In the genomic region with DNA sequence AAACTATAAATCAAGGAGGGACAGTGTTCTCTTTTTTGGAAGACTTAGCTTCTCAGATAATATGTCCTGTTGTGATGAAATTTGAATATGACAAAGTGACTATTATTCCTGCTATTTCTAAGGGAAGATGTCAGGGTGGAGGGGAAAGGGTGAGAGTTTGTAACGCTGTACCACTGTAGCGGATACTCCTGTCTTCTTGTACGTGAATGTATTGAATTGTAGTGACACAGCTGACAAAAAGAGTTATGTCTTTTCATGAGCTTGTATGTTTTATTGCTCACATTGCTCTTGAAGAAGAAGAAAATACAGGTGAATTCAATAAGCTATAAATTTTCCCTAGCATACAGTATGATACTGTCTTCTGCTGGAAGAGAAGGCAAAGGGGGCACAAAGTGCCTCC, we compare ENCODE assay signal across 37 cellular contexts.
A peak's percentile ranks its signal among the peaks of the same experiment; 100 is the strongest.
DNase-seq lines count a peak whose midpoint lies in the region; ATAC-seq, FAIRE-seq and TF ChIP-seq lines count a peak whose summit lies in the region.
"Had no signal": no experiment of that assay in that cellular context is flagged by ENCODE, and none has a peak within 500 bp of the region (broad histone marks: within the 10 kb centered on the region; RNA-seq: fewer than 3 reads in every experiment).

No MANE protein-coding gene starts in this region.

- no peak overlapping the region for H2BK20ac ChIP-seq in H1 (ENCODE audit: low read length)

- intact Hi-C loops in mammary epithelial cell (cut with micrococcal nuclease) = no loop called here
- intact Hi-C loops in breast epithelium (cut with DNase I; ENCODE audit: low total_unique reads) = no loop called here

- H3K9me3 ChIP-seq in mammary epithelial cell (replicated peaks; ENCODE audit: insufficient read depth, low read length) = no peaks in the 10 kb centered on the region
- no peaks in the 10 kb centered on the region for H3K9me3 ChIP-seq in breast epithelium
- no peaks in the 10 kb centered on the region for H3K9me3 ChIP-seq in H1 (ENCODE audit: insufficient read depth in 2 of 2, low read depth in 1 of 2, low read length in 1 of 2)
- no peaks in the 10 kb centered on the region for H3K9me3 ChIP-seq in neural cell (ENCODE audit: low read length)
- H3K9me3 ChIP-seq in neural progenitor cell (ENCODE audit: low read depth) = no peaks in the 10 kb centered on the region
- H3K9me3 ChIP-seq: A549; BE2C; BLaER1; BLaER1 treated with 17β-estradiol and CSF1 and Interleukin-3, amounts not matched to agents 10 nM and 100 nM; Caco-2 had no signal

- no peak overlapping the region for H3K23ac ChIP-seq in H1 (ENCODE audit: insufficient read length)

- no peak overlapping the region for H3K18ac ChIP-seq in H1 (ENCODE audit: extremely low read depth, low read length)

- H3K4me2 ChIP-seq in mammary epithelial cell (ENCODE audit: insufficient read depth, low read depth, low read length) (peak overlapping the region; percentile 30), H1 (ENCODE audit: insufficient read depth in 1 of 2, low read depth in 2 of 2, low read length in 2 of 2) (no peak overlapping the region), neural cell (ENCODE audit: low read length) (peak overlapping the region; percentile 35), neural progenitor cell (no peak overlapping the region)
- H3K4me2 ChIP-seq: A549; BLaER1; BLaER1 treated with 17β-estradiol and CSF1 and Interleukin-3, amounts not matched to agents 10 nM and 100 nM had no signal

- TF ChIP-seq CTCF in mammary epithelial cell (conservative IDR thresholded peaks at IDR 0.05 in 1 of 2, IDR thresholded peaks at IDR 0.05 in 1 of 2; ENCODE audit: extremely low read depth in 1 of 2, insufficient read depth in 1 of 2, low read depth in 1 of 2, low read length in 2 of 2) = no peak
- no peak for TF ChIP-seq CTCF in breast epithelium (IDR thresholded peaks at IDR 0.05)
- no peak for TF ChIP-seq CTCF in H1 (IDR thresholded peaks at IDR 0.05; ENCODE audit: control extremely low read depth in 1 of 3, insufficient read depth in 1 of 3, low read depth in 1 of 3, low read length in 3 of 3)
- TF ChIP-seq CTCF in neural cell (IDR thresholded peaks at IDR 0.05; ENCODE audit: poor library complexity, severe bottlenecking) = no peak
- TF ChIP-seq CTCF in neural progenitor cell (IDR thresholded peaks at IDR 0.05) = no peak

- no peak overlapping the region for H2AK5ac ChIP-seq in H1 (ENCODE audit: low read depth, low read length)

- H3K23me2 ChIP-seq in H1 (ENCODE audit: low read depth, low read length) = no peaks in the 10 kb centered on the region

- no peak for TF ChIP-seq RAD21 in H1 (IDR thresholded peaks at IDR 0.05 in 1 of 2, conservative IDR thresholded peaks at IDR 0.05 in 1 of 2; ENCODE audit: low read depth in 2 of 2, low read length in 2 of 2)
- no peak for TF ChIP-seq RAD21 in neural cell (conservative IDR thresholded peaks at IDR 0.05)

- no peak overlapping the region for H2BK12ac ChIP-seq in H1 (ENCODE audit: low read depth, low read length)

- H3K4ac ChIP-seq in H1 (replicated peaks; ENCODE audit: insufficient read length, low read depth, low read length) = no peak overlapping the region

- H3F3A ChIP-seq in neural cell (ENCODE audit: insufficient read depth, low read length, poor library complexity, severe bottlenecking) (no peaks in the 10 kb centered on the region), neural progenitor cell (ENCODE audit: low read depth) (no peaks in the 10 kb centered on the region)

- FAIRE-seq in H1 (lab: Jason Lieb, UNC) = no peak
- FAIRE-seq: A204.1, A549, D721Med had no signal

- WGBS in mammary epithelial cell (ENCODE audit: low coverage, missing lambda C conversion rate) = 39% methylated on average over 3 of the region's 3 CpGs
- WGBS in H1 (ENCODE audit: extremely low coverage in 1 of 2, insufficient coverage in 1 of 2, insufficient read length in 1 of 2, insufficient replicate concordance in 2 of 2, low coverage in 1 of 2, low lambda C conversion rate in 2 of 2, missing lambda C conversion rate in 1 of 2), 2 experiments = 91% methylated on average over 3 of the region's 3 CpGs; no CpG with 5 or more reads in 1 of the 2 experiments

- H3K27ac Mint-ChIP-seq in neural progenitor cell = peak overlapping the region; percentile 87
- H3K27ac Mint-ChIP-seq: B cell; CD14-positive monocyte; CD4-positive, alpha-beta memory T cell; CD4-positive, alpha-beta T cell; CD4-positive, CD25-positive, alpha-beta regulatory T cell; CD8-positive, alpha-beta memory T cell; CD8-positive, alpha-beta T cell had no signal

- H2BK15ac ChIP-seq in H1 (ENCODE audit: low read length) = no peak overlapping the region

- peak overlapping the region in 1 of 3 experiments; percentile 9 for H3K4me3 ChIP-seq in mammary epithelial cell (replicated peaks in 1 of 3; ENCODE audit: insufficient read depth in 1 of 3, low read depth in 2 of 3, low read length in 3 of 3)
- no peak overlapping the region for H3K4me3 ChIP-seq in breast epithelium
- H3K4me3 ChIP-seq in H1 (ENCODE audit: extremely low read depth in 1 of 4, insufficient read depth in 2 of 4, low read depth in 3 of 4, low read length in 4 of 4) = no peak overlapping the region
- H3K4me3 ChIP-seq in neural cell (ENCODE audit: low read length) = no peak overlapping the region
- no peak overlapping the region for H3K4me3 ChIP-seq in neural progenitor cell
- H3K4me3 ChIP-seq: A549; BLaER1; BLaER1 treated with 17β-estradiol and CSF1 and Interleukin-3, amounts not matched to agents 10 nM and 100 nM had no signal

- DNase-seq in mammary epithelial cell (no peak), breast epithelium (ENCODE audit: low spot score in 2 of 2) (no peak), H1 (ENCODE audit: low read depth in 1 of 2, low spot score in 2 of 2) (no peak), neural progenitor cell (ENCODE audit: low spot score) (no peak), MV-4-11 (lab: John Stamatoyannopoulos, UW) (no peak), pons (ENCODE audit: low spot score) (no peak)
- DNase-seq: 8988T; ACHN; AML-193; BE2C; C1 segment of cervical spinal cord; Caco-2; Calu3; CD4-positive, alpha-beta memory T cell; CD4-positive, alpha-beta T cell; CD4-positive, CD25-positive, alpha-beta regulatory T cell; CD8-positive, alpha-beta memory T cell; CD8-positive, alpha-beta T cell; COR-L47; DMS 273 treated with DMSO at 0.1 percent for 48 hours; DMS153; DMS53; DMS79; DMS79 treated with DMSO at 0.1 percent for 48 hours; DND-41; EL had no signal

- no peak overlapping the region for H2BK120ac ChIP-seq in H1 (replicated peaks; ENCODE audit: low read depth, low read length)

- in situ Hi-C loops in mammary epithelial cell (cut with MboI; ENCODE audit: low sequenced_read_pairs in 2 of 2) = no loop called here

- H3K9me3 Mint-ChIP-seq in neural progenitor cell = no peaks in the 10 kb centered on the region

- H3K79me1 ChIP-seq in H1 (ENCODE audit: low read depth, low read length) = no peaks in the 10 kb centered on the region

- H3K36me3 Mint-ChIP-seq in neural progenitor cell = no peaks in the 10 kb centered on the region
- H3K36me3 Mint-ChIP-seq: CD14-positive monocyte; CD4-positive, alpha-beta memory T cell; CD4-positive, CD25-positive, alpha-beta regulatory T cell; CD8-positive, alpha-beta memory T cell; CD8-positive, alpha-beta T cell had no signal

- H3K4me1 Mint-ChIP-seq in neural progenitor cell = no peaks in the 10 kb centered on the region
- H3K4me1 Mint-ChIP-seq: B cell; CD14-positive monocyte; CD4-positive, alpha-beta memory T cell; CD4-positive, CD25-positive, alpha-beta regulatory T cell; CD8-positive, alpha-beta memory T cell had no signal

- H4K8ac ChIP-seq in H1 (ENCODE audit: extremely low read depth, insufficient read depth, low read length) = no peak overlapping the region

- no peaks in the 10 kb centered on the region for H3K9me2 ChIP-seq in neural cell (ENCODE audit: insufficient read depth, low read length)

- ATAC-seq in GM18907 (IDR thresholded peaks at IDR 0.05; ENCODE audit: unreplicated experiment) = no peak
- ATAC-seq: A549; CD8-positive, alpha-beta T cell had no signal

- H2AFZ ChIP-seq in mammary epithelial cell (ENCODE audit: low read depth, low read length) (peak overlapping the region; percentile 21), H1 (ENCODE audit: low read length) (peak overlapping the region; percentile 72; the same call in 1 of the 2 replicates), neural cell (ENCODE audit: low read depth, low read length) (no peak overlapping the region), neural progenitor cell (replicated peaks) (peak overlapping the region; percentile 74)

- H3K27me3 Mint-ChIP-seq in neural progenitor cell (ENCODE audit: insufficient read depth, low read depth) = no peaks in the 10 kb centered on the region
- H3K27me3 Mint-ChIP-seq: B cell; CD4-positive, alpha-beta memory T cell; CD4-positive, alpha-beta T cell; CD4-positive, CD25-positive, alpha-beta regulatory T cell; CD8-positive, alpha-beta memory T cell had no signal

- H3K36me3 ChIP-seq in mammary epithelial cell (ENCODE audit: insufficient read depth, low read length) (no peaks in the 10 kb centered on the region), breast epithelium (no peaks in the 10 kb centered on the region), H1 (ENCODE audit: control insufficient read depth in 2 of 4, insufficient read depth in 4 of 4, low read length in 3 of 4) (no peaks in the 10 kb centered on the region), neural cell (ENCODE audit: insufficient read depth, low read length) (no peaks in the 10 kb centered on the region), neural progenitor cell (no peaks in the 10 kb centered on the region)
- H3K36me3 ChIP-seq: BE2C; BLaER1; BLaER1 treated with 17β-estradiol and CSF1 and Interleukin-3, amounts not matched to agents 10 nM and 100 nM had no signal

- TF ChIP-seq EP300 in H1 (IDR thresholded peaks at IDR 0.05; ENCODE audit: borderline replicate concordance in 1 of 2, low read depth in 2 of 2, low read length in 2 of 2) (no peak), neural cell (conservative IDR thresholded peaks at IDR 0.05; ENCODE audit: poor library complexity, severe bottlenecking) (peak; percentile 73)

- CTCF ChIA-PET in mammary epithelial cell (lab: Charles Lee; ENCODE audit: low non-redundant PET) (no interaction called here), H1 (lab: Charles Lee; ENCODE audit: partially characterized antibody) (no interaction called here)

- POLR2A ChIA-PET in H1 (lab: Charles Lee; ENCODE audit: partially characterized antibody) = no interaction called here

- H4K20me1 ChIP-seq in mammary epithelial cell (ENCODE audit: insufficient read depth, low read length) (no peaks in the 10 kb centered on the region), H1 (replicated peaks in 1 of 2; ENCODE audit: control insufficient read depth in 1 of 2, insufficient read depth in 2 of 2, low read length in 2 of 2) (no peaks in the 10 kb centered on the region), neural cell (ENCODE audit: insufficient read depth) (no peaks in the 10 kb centered on the region), neural progenitor cell (ENCODE audit: low read depth) (no peaks in the 10 kb centered on the region)
- H4K20me1 ChIP-seq: BLaER1; BLaER1 treated with 17β-estradiol and CSF1 and Interleukin-3, amounts not matched to agents 10 nM and 100 nM had no signal

- H3K9ac ChIP-seq in mammary epithelial cell (ENCODE audit: insufficient read depth, low read length) (no peak overlapping the region), H1 (replicated peaks in 1 of 4; ENCODE audit: extremely low read depth in 1 of 4, low read depth in 3 of 4, low read length in 3 of 4) (no peak overlapping the region), neural cell (ENCODE audit: low read length) (no peak overlapping the region), neural progenitor cell (no peak overlapping the region)
- H3K9ac ChIP-seq: BLaER1; BLaER1 treated with 17β-estradiol and CSF1 and Interleukin-3, amounts not matched to agents 10 nM and 100 nM had no signal

- H3K56ac ChIP-seq in H1 (replicated peaks; ENCODE audit: insufficient read length, low read depth, low read length) = no peak overlapping the region

- H3K27me3 ChIP-seq in mammary epithelial cell (ENCODE audit: insufficient read depth, low read length) = no peaks in the 10 kb centered on the region
- H3K27me3 ChIP-seq in breast epithelium = no peaks in the 10 kb centered on the region
- no peaks in the 10 kb centered on the region for H3K27me3 ChIP-seq in H1 (replicated peaks in 1 of 4; ENCODE audit: control insufficient read depth in 3 of 4, extremely low read depth in 1 of 4, insufficient read depth in 3 of 4, low read length in 3 of 4)
- no peaks in the 10 kb centered on the region for H3K27me3 ChIP-seq in neural cell (ENCODE audit: insufficient read depth, low read depth, low read length)
- no peaks in the 10 kb centered on the region for H3K27me3 ChIP-seq in neural progenitor cell
- H3K27me3 ChIP-seq: BE2C; BLaER1; BLaER1 treated with 17β-estradiol and CSF1 and Interleukin-3, amounts not matched to agents 10 nM and 100 nM had no signal

- no peak overlapping the region for H4K91ac ChIP-seq in H1 (replicated peaks; ENCODE audit: insufficient read length, low read length)

- H3K79me2 ChIP-seq in mammary epithelial cell (ENCODE audit: insufficient read depth, low read length) (no peaks in the 10 kb centered on the region), H1 (ENCODE audit: control insufficient read depth in 1 of 2, insufficient read depth in 2 of 2, low read length in 2 of 2) (no peaks in the 10 kb centered on the region), neural cell (replicated peaks; ENCODE audit: insufficient read depth, low read length) (no peaks in the 10 kb centered on the region), neural progenitor cell (ENCODE audit: low read depth) (no peaks in the 10 kb centered on the region)

- H3K4me1 ChIP-seq in mammary epithelial cell (ENCODE audit: insufficient read depth, low read length) (no peaks in the 10 kb centered on the region), breast epithelium (no peaks in the 10 kb centered on the region), H1 (replicated peaks in 1 of 4; ENCODE audit: control insufficient read depth in 3 of 4, insufficient read depth in 4 of 4, low read length in 3 of 4) (no peaks in the 10 kb centered on the region), neural progenitor cell (peaks cover 3% of the 10 kb centered on the region)
- H3K4me1 ChIP-seq: A549; BE2C; BLaER1; BLaER1 treated with 17β-estradiol and CSF1 and Interleukin-3, amounts not matched to agents 10 nM and 100 nM; Caco-2 had no signal

- BruUV-seq in mammary epithelial cell (replicated peaks; lab: Mats Ljungman, UMichigan) = no TSS peak

- TF ChIP-seq POLR2A in breast epithelium (IDR thresholded peaks at IDR 0.05) (no peak), H1 (IDR thresholded peaks at IDR 0.05; ENCODE audit: control extremely low read depth in 1 of 2, low read depth in 2 of 2, low read length in 2 of 2) (no peak)

- H2BK5ac ChIP-seq in H1 (ENCODE audit: low read depth, low read length) = no peak overlapping the region

- H3K14ac ChIP-seq in H1 (ENCODE audit: insufficient read length) = no peak overlapping the region

- H3K27ac ChIP-seq in mammary epithelial cell (ENCODE audit: insufficient read depth, low read depth, low read length) (no peak overlapping the region), breast epithelium (no peak overlapping the region), H1 (ENCODE audit: low read depth, low read length) (no peak overlapping the region), neural cell (ENCODE audit: low read length) (no peak overlapping the region), neural progenitor cell (no peak overlapping the region)
- H3K27ac ChIP-seq: 22Rv1; A549; BLaER1; BLaER1 treated with 17β-estradiol and CSF1 and Interleukin-3, amounts not matched to agents 10 nM and 100 nM; C4-2B had no signal

- dilution Hi-C loops in mammary epithelial cell (cut with HindIII; ENCODE audit: low sequenced_read_pairs) = no loop called here

- no peak overlapping the region for H3K4me3 Mint-ChIP-seq in neural progenitor cell
- H3K4me3 Mint-ChIP-seq: B cell; CD14-positive monocyte; CD4-positive, alpha-beta memory T cell; CD4-positive, alpha-beta T cell; CD4-positive, CD25-positive, alpha-beta regulatory T cell; CD8-positive, alpha-beta memory T cell; CD8-positive, alpha-beta T cell had no signal

- H4K5ac ChIP-seq in H1 (ENCODE audit: insufficient read length, low read depth, low read length) = no peak overlapping the region

Comparison
In these comparisons a context has a peak if more than half of its experiments do, and no peak if none do; other contexts are left out.
1. H3K4me2 ChIP-seq: peak in mammary epithelial cell (single experiment) and neural cell (single experiment); none in H1 (0 of 2) and neural progenitor cell (single experiment).